10 cellular contexts compared by ENCODE assay signal in genomic region chr15:70266412-70267089, GRCh38.
A peak's percentile ranks its signal among the peaks of the same experiment; 100 is the strongest.
DNase-seq lines count a peak whose midpoint lies in the region; ATAC-seq, FAIRE-seq and TF ChIP-seq lines count a peak whose summit lies in the region.
"Had no signal": no experiment of that assay in that cellular context is flagged by ENCODE, and none has a peak within 500 bp of the region (broad histone marks: within the 10 kb centered on the region; RNA-seq: fewer than 3 reads in every experiment).

No MANE protein-coding gene starts in this region.

- no peaks in the 10 kb centered on the region for H3K9me2 ChIP-seq in SK-N-SH

- H3K4me1 ChIP-seq in SK-N-SH (ENCODE audit: control insufficient read depth in 1 of 2, insufficient read depth in 2 of 2, low read depth in 1 of 2, low read length in 1 of 2) (peaks cover 18 to 74% of the 10 kb centered on the region in 2 experiments), lung (ENCODE audit: control insufficient read depth in 2 of 2, insufficient read depth in 2 of 2, low read length in 2 of 2) (peaks cover 4 to 33% of the 10 kb centered on the region in 2 donors)

- in situ Hi-C loops in astrocyte of the cerebellum (cut with HindIII; ENCODE audit: low sequenced_read_pairs) = no loop called here

- no peak for TF ChIP-seq CTCF in SK-N-SH (IDR thresholded peaks at IDR 0.05)
- no peak for TF ChIP-seq CTCF in astrocyte of the cerebellum (IDR thresholded peaks at IDR 0.05; ENCODE audit: low read depth, low read length, missing control alignments)
- TF ChIP-seq CTCF in lung (IDR thresholded peaks at IDR 0.05; ENCODE audit: control extremely low read depth, extremely low read depth) = no peak

- H3F3A ChIP-seq in SK-N-SH (replicated peaks; ENCODE audit: insufficient read depth) = peaks cover 4% of the 10 kb centered on the region

- H3K36me3 ChIP-seq in SK-N-SH (replicated peaks in 1 of 2; ENCODE audit: control insufficient read depth in 1 of 2, insufficient read depth in 2 of 2, low read length in 1 of 2) (no peaks in the 10 kb centered on the region), lung (ENCODE audit: control insufficient read depth in 2 of 2, insufficient read depth in 2 of 2, low read length in 2 of 2) (no peaks in the 10 kb centered on the region)

- WGBS in SK-N-SH (ENCODE audit: low lambda C conversion rate) = 91% methylated on average over 24 of the region's 24 CpGs
- WGBS in lung, 2 donors = 19 to 36% methylated on average over 24 of the region's 24 CpGs

- no peak overlapping the region for H3K27ac ChIP-seq in SK-N-SH (ENCODE audit: low read depth in 2 of 2, low read length in 1 of 2)
- H3K27ac ChIP-seq in lung (ENCODE audit: low read depth in 1 of 2, low read length in 1 of 2) = peak overlapping the region in 1 of 2 donors; percentile 2

- no peak overlapping the region for H3K4me2 ChIP-seq in SK-N-SH

- POLR2A ChIA-PET in SK-N-SH (lab: Yijun Ruan, JAX) = no interaction called here

- TF ChIP-seq EP300 in SK-N-SH (IDR thresholded peaks at IDR 0.05; ENCODE audit: borderline replicate concordance in 1 of 2, low read depth in 1 of 2, low read length in 1 of 2) = no peak

- H3K27me3 ChIP-seq in SK-N-SH (ENCODE audit: insufficient read depth) = no peaks in the 10 kb centered on the region
- H3K27me3 ChIP-seq in lung (ENCODE audit: control insufficient read depth, insufficient read depth) = no peaks in the 10 kb centered on the region

- ATAC-seq in SK-N-SH treated with all-trans-retinoic acid at 6 μM for 48 hours (no peak), lung (ENCODE audit: insufficient read depth, low FRiP score) (peak; percentile 71), HG03457 (IDR thresholded peaks at IDR 0.05; ENCODE audit: unreplicated experiment) (no peak)
- ATAC-seq: HCT116 had no signal

- no peak overlapping the region for H3K9ac ChIP-seq in SK-N-SH

- CTCF ChIA-PET in SK-N-SH (lab: Yijun Ruan, JAX) = interaction anchor here (0.7 to 2.0 kb wide), 5 partner anchors 14 to 221 kb away, joined by 3 to 5 read pairs (median 3); no protein-coding TSS in a partner anchor

- H2AFZ ChIP-seq in SK-N-SH (ENCODE audit: low read depth) = no peak overlapping the region

- no peaks in the 10 kb centered on the region for H3K79me2 ChIP-seq in SK-N-SH (ENCODE audit: insufficient read depth)

- FAIRE-seq in urothelium cell line (lab: Jason Lieb, UNC) = peak; percentile 97

- no peak overlapping the region for H3K4me3 ChIP-seq in SK-N-SH (ENCODE audit: low read depth in 2 of 2, low read length in 1 of 2)
- H3K4me3 ChIP-seq in astrocyte of the cerebellum (ENCODE audit: low read depth, low read length) = no peak overlapping the region
- no peak overlapping the region for H3K4me3 ChIP-seq in lung

- no peak for TF ChIP-seq RAD21 in SK-N-SH (IDR thresholded peaks at IDR 0.05; ENCODE audit: low read length)

- H4K20me1 ChIP-seq in SK-N-SH (ENCODE audit: insufficient read depth) = no peaks in the 10 kb centered on the region

- DNase-seq in SK-N-SH = no peak
- peak; percentile 49 for DNase-seq in astrocyte of the cerebellum (ENCODE audit: low read depth)
- DNase-seq in lung (ENCODE audit: low spot score) = peak; percentile 78
- DNase-seq in urothelium cell line (ENCODE audit: low spot score) = peak; percentile 69
- DNase-seq in NCI-H146 (lab: John Stamatoyannopoulos, UW) = no peak
- no peak for DNase-seq in middle frontal gyrus (ENCODE audit: extremely low spot score, low spot score)
- DNase-seq: activated naive CD4-positive, alpha-beta T cell treated with anti-CD3 and anti-CD28 coated beads, Interleukin-2, amount 10 ng/mL, durations not matched to agents 7 days and 5 days had no signal

- H3K9me3 ChIP-seq in SK-N-SH = no peaks in the 10 kb centered on the region
- no peaks in the 10 kb centered on the region for H3K9me3 ChIP-seq in lung (ENCODE audit: control insufficient read depth in 2 of 2, insufficient read depth in 1 of 2, low read length in 1 of 2)

TF ChIP-seq in SK-N-SH, 30 proteins besides CTCF, POLR2A, EP300 and RAD21:
- TF ChIP-seq TEAD4 (IDR thresholded peaks at IDR 0.05; ENCODE audit: borderline replicate concordance, insufficient read depth) (no peak), NFIC (IDR thresholded peaks at IDR 0.05; ENCODE audit: borderline replicate concordance) (0 out of 2 replicates have a peak, but pooled peaks have one; percentile 23), SMC3 (IDR thresholded peaks at IDR 0.05; ENCODE audit: low read depth, low read length) (no peak)

TF ChIP-seq in SK-N-SH treated with all-trans-retinoic acid at 6 μM for 48 hours, 23 proteins besides CTCF, POLR2A, EP300 and RAD21:
- TF ChIP-seq ZNF8 (CRISPR knock-in tag; IDR thresholded peaks at IDR 0.05) (no peak), ZC3H10 (CRISPR knock-in tag; IDR thresholded peaks at IDR 0.05) (no peak), ZNF70 (CRISPR knock-in tag; IDR thresholded peaks at IDR 0.05) (no peak), TCF4 (CRISPR knock-in tag; IDR thresholded peaks at IDR 0.05; ENCODE audit: borderline replicate concordance) (no peak)

Comparison
In these comparisons a context has a peak if more than half of its experiments do, and no peak if none do; other contexts are left out.
1. DNase-seq: peak in astrocyte of the cerebellum (single experiment), lung (single experiment) and urothelium cell line (single experiment); none in SK-N-SH (single experiment), NCI-H146 (single experiment) and middle frontal gyrus (single experiment).